8 cellular contexts compared by ENCODE assay signal in genomic region chr5:139273322-139273571, GRCh38. TPM values are rescaled to one million over a fixed set of nuclear protein-coding genes. Genes with fewer than 3 reads are reported as not detected.
DNase-seq lines count a peak whose midpoint lies in the region; ATAC-seq and TF ChIP-seq lines count a peak whose summit lies in the region.

No MANE protein-coding gene starts in this region.

- intact Hi-C loops in activated B cell treated with CpG ODN at 0.5 μM for 24 hours (cut with micrococcal nuclease) = loop anchor here (1.0 to 10.0 kb wide), 5 partner anchors 22 to 834 kb away; partner anchors contain the start of genes EGR1 and UBE2D2

- no peaks in the 10 kb centered on the region for H3K27me3 ChIP-seq in hepatocyte

- H3K4me1 ChIP-seq in hepatocyte (ENCODE audit: insufficient read depth) = peaks cover 17% of the 10 kb centered on the region

- H3K9me3 ChIP-seq in hepatocyte (ENCODE audit: low read depth) = no peaks in the 10 kb centered on the region

- CTCF ChIA-PET in activated CD4-positive, alpha-beta T cell treated with anti-CD3 and anti-CD28 coated beads, Interleukin-2, amount 10 ng/mL, durations not matched to agents 7 days and 5 days (lab: Charles Lee) = interaction anchor here (0.6 to 3.0 kb wide), 10 partner anchors 8 to 481 kb away, joined by 3 to 11 read pairs (median 4); partner anchors contain the start of gene MATR3
- CTCF ChIA-PET in activated B cell treated with CpG ODN at 0.5 μM for 24 hours (lab: Charles Lee) = interaction anchor here (0.8 kb wide), 1 partner anchor 11 kb away, joined by 3 read pairs; no protein-coding TSS in a partner anchor

- peaks cover 3% of the 10 kb centered on the region for H3K27me3 Mint-ChIP-seq in activated CD4-positive, alpha-beta T cell treated with anti-CD3 and anti-CD28 coated beads, Interleukin-2, amount 10 ng/mL, durations not matched to agents 7 days and 5 days
- H3K27me3 Mint-ChIP-seq in activated B cell treated with CpG ODN at 0.5 μM for 24 hours = no peaks in the 10 kb centered on the region

- H4K20me1 ChIP-seq in hepatocyte (ENCODE audit: insufficient read depth, poor library complexity, severe bottlenecking) = no peaks in the 10 kb centered on the region

- no peak for TF ChIP-seq CTCF in activated B cell treated with CpG ODN at 0.5 μM for 24 hours (IDR thresholded peaks at IDR 0.05)
- TF ChIP-seq CTCF in hepatocyte (IDR thresholded peaks at IDR 0.05; ENCODE audit: poor library complexity) = no peak

- H2AFZ ChIP-seq in hepatocyte = peak overlapping the region; percentile 80

- peaks cover 21% of the 10 kb centered on the region for H3K36me3 Mint-ChIP-seq in activated CD4-positive, alpha-beta T cell treated with anti-CD3 and anti-CD28 coated beads, Interleukin-2, amount 10 ng/mL, durations not matched to agents 7 days and 5 days (ENCODE audit: low read depth)
- peaks cover 28% of the 10 kb centered on the region for H3K36me3 Mint-ChIP-seq in activated B cell treated with CpG ODN at 0.5 μM for 24 hours (ENCODE audit: low read depth)
- H3K36me3 Mint-ChIP-seq in stimulated activated effector memory CD8-positive, alpha-beta T cell treated with anti-CD3 and anti-CD28 coated beads, Interleukin-12 subunit alpha, Interleukin-12 subunit beta, amount 100 ng/mL, for 72 hours = peaks cover 55% of the 10 kb centered on the region

- no peaks in the 10 kb centered on the region for H3K36me3 ChIP-seq in hepatocyte (replicated peaks; ENCODE audit: insufficient read depth, low read depth)

- WGBS in hepatocyte (ENCODE audit: low lambda C conversion rate, missing lambda C conversion rate) = 27% methylated on average over 3 of the region's 3 CpGs

- peaks cover 54% of the 10 kb centered on the region for H3K4me1 Mint-ChIP-seq in activated CD4-positive, alpha-beta T cell treated with anti-CD3 and anti-CD28 coated beads, Interleukin-2, amount 10 ng/mL, durations not matched to agents 7 days and 5 days
- H3K4me1 Mint-ChIP-seq in activated B cell treated with CpG ODN at 0.5 μM for 24 hours = peaks cover 57% of the 10 kb centered on the region
- peaks cover 45% of the 10 kb centered on the region for H3K4me1 Mint-ChIP-seq in stimulated activated effector memory CD8-positive, alpha-beta T cell treated with anti-CD3 and anti-CD28 coated beads, Interleukin-12 subunit alpha, Interleukin-12 subunit beta, amount 100 ng/mL, for 72 hours

- H3K27ac Mint-ChIP-seq in activated CD4-positive, alpha-beta T cell treated with anti-CD3 and anti-CD28 coated beads, Interleukin-2, amount 10 ng/mL, durations not matched to agents 7 days and 5 days = peak overlapping the region; percentile 88
- H3K27ac Mint-ChIP-seq in activated B cell treated with CpG ODN at 0.5 μM for 24 hours = peak overlapping the region; percentile 91
- H3K27ac Mint-ChIP-seq in stimulated activated effector memory CD8-positive, alpha-beta T cell treated with anti-CD3 and anti-CD28 coated beads, Interleukin-12 subunit alpha, Interleukin-12 subunit beta, amount 100 ng/mL, for 72 hours = peak overlapping the region; percentile 92

- peak overlapping the region; percentile 20 for H3K4me3 ChIP-seq in hepatocyte

- no peak overlapping the region for H3K27ac ChIP-seq in hepatocyte

- peak overlapping the region; percentile 86 for H3K4me3 Mint-ChIP-seq in activated CD4-positive, alpha-beta T cell treated with anti-CD3 and anti-CD28 coated beads, Interleukin-2, amount 10 ng/mL, durations not matched to agents 7 days and 5 days
- peak overlapping the region; percentile 90 for H3K4me3 Mint-ChIP-seq in activated B cell treated with CpG ODN at 0.5 μM for 24 hours
- peak overlapping the region; percentile 87 for H3K4me3 Mint-ChIP-seq in stimulated activated effector memory CD8-positive, alpha-beta T cell treated with anti-CD3 and anti-CD28 coated beads, Interleukin-12 subunit alpha, Interleukin-12 subunit beta, amount 100 ng/mL, for 72 hours

- no peaks in the 10 kb centered on the region for H3K9me2 ChIP-seq in hepatocyte (replicated peaks; ENCODE audit: insufficient read depth)

- H3K9me3 Mint-ChIP-seq in activated CD4-positive, alpha-beta T cell treated with anti-CD3 and anti-CD28 coated beads, Interleukin-2, amount 10 ng/mL, durations not matched to agents 7 days and 5 days = no peaks in the 10 kb centered on the region
- no peaks in the 10 kb centered on the region for H3K9me3 Mint-ChIP-seq in activated B cell treated with CpG ODN at 0.5 μM for 24 hours
- H3K9me3 Mint-ChIP-seq in stimulated activated effector memory CD8-positive, alpha-beta T cell treated with anti-CD3 and anti-CD28 coated beads, Interleukin-12 subunit alpha, Interleukin-12 subunit beta, amount 100 ng/mL, for 72 hours = no peaks in the 10 kb centered on the region

- no peak for DNase-seq in activated CD4-positive, alpha-beta T cell treated with anti-CD3 and anti-CD28 coated beads, Interleukin-2, amount 10 ng/mL, durations not matched to agents 7 days and 5 days
- DNase-seq in activated CD4-positive, alpha-beta T cell treated with anti-CD3 and anti-CD28 coated beads, Interleukin-2, amount 50 U/mL, for 4 hours = no peak
- DNase-seq in activated B cell treated with CpG ODN at 0.5 μM for 24 hours (no peak), hepatocyte (ENCODE audit: low spot score) (no peak), NCI-H82 treated with DMSO at 0.1 percent for 48 hours (lab: John Stamatoyannopoulos, UW; ENCODE audit: unreplicated experiment) (no peak)
- no peak for DNase-seq in stimulated activated effector memory CD8-positive, alpha-beta T cell treated with anti-CD3 and anti-CD28 coated beads, Interleukin-12 subunit alpha, Interleukin-12 subunit beta, amount 100 ng/mL, for 72 hours (ENCODE audit: low spot score in 2 of 2)
- DNase-seq in stimulated activated CD4-positive, alpha-beta T cell treated with anti-CD3 and anti-CD28 coated beads, Interleukin-2, amount 100 ng/mL, for 24 hours = no peak

- H3K79me2 ChIP-seq in hepatocyte = peaks cover 8% of the 10 kb centered on the region

- ATAC-seq in activated B cell treated with CpG ODN at 0.5 μM for 24 hours (ENCODE audit: low read depth) (no peak), HG02588 (IDR thresholded peaks at IDR 0.05; ENCODE audit: unreplicated experiment) (no peak)
- ATAC-seq in stimulated activated effector memory CD8-positive, alpha-beta T cell treated with anti-CD3 and anti-CD28 coated beads, Interleukin-12 subunit alpha, Interleukin-12 subunit beta, amount 100 ng/mL, for 72 hours = peak; percentile 52

- H3K4me2 ChIP-seq in hepatocyte = peak overlapping the region; percentile 91

- POLR2A ChIA-PET in activated CD4-positive, alpha-beta T cell treated with anti-CD3 and anti-CD28 coated beads, Interleukin-2, amount 10 ng/mL, durations not matched to agents 7 days and 5 days (lab: Charles Lee) = no interaction called here
- POLR2A ChIA-PET in activated B cell treated with CpG ODN at 0.5 μM for 24 hours (lab: Charles Lee) = interaction anchor here (0.6 to 8.2 kb wide), 10 partner anchors 17 to 840 kb away, joined by 3 to 98 read pairs (median 6); partner anchors contain the start of genes DNAJC18, ETF1, MATR3 and MZB1

RNA-seq across cellular contexts. Expression of gene MATR3, which starts 20.3 kb away (rescaled TPM):
- total RNA-seq in activated CD4-positive, alpha-beta T cell treated with anti-CD3 and anti-CD28 coated beads, Interleukin-2, amount 10 ng/mL, durations not matched to agents 7 days and 5 days = 100 to 1,000 TPM; 168 to 222 TPM
- total RNA-seq in activated B cell treated with CpG ODN at 0.5 μM for 24 hours = 242 and 294 TPM in 2 replicates
- 346 and 355 TPM in 2 replicates for total RNA-seq in hepatocyte
- polyA plus RNA-seq in hepatocyte = 176 and 183 TPM in 2 replicates
